In the genomic region with DNA sequence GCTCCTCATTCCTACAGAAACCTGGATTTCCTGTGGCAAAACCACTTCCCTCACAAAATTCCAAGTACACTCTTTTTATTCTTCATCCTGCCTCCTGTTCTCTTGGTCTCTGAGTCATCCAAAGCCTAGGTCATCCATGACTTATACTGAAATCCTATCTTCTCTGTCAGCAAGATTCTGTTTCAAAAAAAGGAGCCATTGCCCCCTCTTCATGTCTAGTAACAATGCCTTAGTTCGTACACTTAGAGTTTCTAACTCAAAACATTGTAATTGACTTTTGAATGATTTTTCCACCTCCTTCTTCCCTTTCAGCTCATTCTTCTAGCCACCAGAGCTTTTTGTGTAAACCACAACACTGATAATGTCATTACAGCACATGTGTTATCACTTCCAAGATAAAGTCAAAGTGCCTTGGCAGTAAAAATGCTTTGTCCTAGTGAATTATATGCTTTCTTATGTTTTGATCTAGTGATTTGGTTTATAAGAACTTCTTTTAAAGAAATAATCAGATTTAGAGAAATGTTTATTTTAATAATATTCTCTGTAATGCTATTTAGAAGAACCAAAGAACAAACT, we compare ENCODE assay signal across 11 cellular contexts.
DNase-seq lines count a peak whose midpoint lies in the region; ATAC-seq and TF ChIP-seq lines count a peak whose summit lies in the region.
"Had no signal": no experiment of that assay in that cellular context is flagged by ENCODE, and none has a peak within 500 bp of the region (broad histone marks: within the 10 kb centered on the region; RNA-seq: fewer than 3 reads in every experiment).

No MANE protein-coding gene starts in this region.

- no peak overlapping the region for H3K4me3 Mint-ChIP-seq in glutamatergic neuron (ENCODE audit: unreplicated experiment)

- WGBS in adrenal gland, 4 donors, result 23 to 49% (median 41%) methylated on average over 1 of the region's 1 CpG

- H3K9me3 ChIP-seq in adipocyte (ENCODE audit: control insufficient read depth, low read length) (no peaks in the 10 kb centered on the region), adrenal gland (replicated peaks in 1 of 3) (no peaks in the 10 kb centered on the region)
- H3K9me3 ChIP-seq: lower lobe of right lung, transverse colon had no signal

- H3K27ac ChIP-seq in adrenal gland, result no peak overlapping the region
- H3K27ac ChIP-seq: lower lobe of right lung had no signal

- H3K27me3 Mint-ChIP-seq in glutamatergic neuron (ENCODE audit: unreplicated experiment), result no peaks in the 10 kb centered on the region

- intact Hi-C loops in adrenal gland (cut with DNase I), result no loop called here

- H3K36me3 ChIP-seq in adipocyte (ENCODE audit: control insufficient read depth, insufficient read depth, low read length, severe bottlenecking), result no peaks in the 10 kb centered on the region
- no peaks in the 10 kb centered on the region for H3K36me3 ChIP-seq in kidney epithelial cell (ENCODE audit: control insufficient read depth, insufficient read depth, low read length)
- H3K36me3 ChIP-seq in adrenal gland (replicated peaks in 1 of 2), result no peaks in the 10 kb centered on the region
- H3K36me3 ChIP-seq: lower lobe of right lung, transverse colon had no signal

- no peaks in the 10 kb centered on the region for H3K4me1 Mint-ChIP-seq in glutamatergic neuron (ENCODE audit: low read depth, unreplicated experiment)

- DNase-seq in AG20443 (ENCODE audit: low spot score) (peak; percentile 36), HS-5 (ENCODE audit: low read depth) (peak; percentile 83), adipocyte (ENCODE audit: low read depth) (peak; percentile 63), kidney epithelial cell (ENCODE audit: low read depth) (peak; percentile 52), adrenal gland (no peak), glutamatergic neuron (no peak)
- DNase-seq: DMS153, lower lobe of right lung had no signal

- no peaks in the 10 kb centered on the region for H3K9me3 Mint-ChIP-seq in glutamatergic neuron (ENCODE audit: unreplicated experiment)

- H3K27me3 ChIP-seq in adipocyte (replicated peaks; ENCODE audit: control insufficient read depth, insufficient read depth, low read length) (no peaks in the 10 kb centered on the region), kidney epithelial cell (ENCODE audit: control insufficient read depth, insufficient read depth, low read length) (no peaks in the 10 kb centered on the region), adrenal gland (no peaks in the 10 kb centered on the region)
- H3K27me3 ChIP-seq: transverse colon had no signal

- H3K36me3 Mint-ChIP-seq in glutamatergic neuron (ENCODE audit: unreplicated experiment), result no peaks in the 10 kb centered on the region

- H3K4me1 ChIP-seq in adipocyte (ENCODE audit: control insufficient read depth, insufficient read depth, low read length) (peaks cover 29% of the 10 kb centered on the region), adrenal gland (replicated peaks in 1 of 2) (no peaks in the 10 kb centered on the region)
- H3K4me1 ChIP-seq: lower lobe of right lung had no signal

- ATAC-seq in HG03342 (IDR thresholded peaks at IDR 0.05; ENCODE audit: unreplicated experiment) (no peak), GM19395 (IDR thresholded peaks at IDR 0.05; ENCODE audit: unreplicated experiment) (no peak)
- ATAC-seq: lower lobe of right lung had no signal

- no peak overlapping the region for H3K9ac ChIP-seq in adipocyte (ENCODE audit: low read length)

- no peak for TF ChIP-seq POLR2A in adrenal gland (IDR thresholded peaks at IDR 0.05)

- H3K27ac Mint-ChIP-seq in glutamatergic neuron (ENCODE audit: unreplicated experiment), result no peak overlapping the region

- TF ChIP-seq CTCF in kidney epithelial cell (IDR thresholded peaks at IDR 0.05; ENCODE audit: insufficient read depth, low read length, poor library complexity, severe bottlenecking), result no peak
- no peak for TF ChIP-seq CTCF in adrenal gland (IDR thresholded peaks at IDR 0.05)
- TF ChIP-seq CTCF in glutamatergic neuron (IDR thresholded peaks at IDR 0.05; ENCODE audit: partially characterized antibody, unreplicated experiment), result no peak

- H3K4me3 ChIP-seq in adipocyte (ENCODE audit: low read length), result no peak overlapping the region
- no peak overlapping the region for H3K4me3 ChIP-seq in kidney epithelial cell (ENCODE audit: low read depth, low read length)
- H3K4me3 ChIP-seq in adrenal gland, result no peak overlapping the region
- H3K4me3 ChIP-seq: lower lobe of right lung, transverse colon had no signal

Comparison
In these comparisons a context has a peak if more than half of its experiments do, and no peak if none do; other contexts are left out.
1. DNase-seq: peak in AG20443 (single experiment), HS-5 (single experiment), adipocyte (single experiment) and kidney epithelial cell (single experiment); none in adrenal gland (0 of 7) and glutamatergic neuron (single experiment).